In genomic region chr1:246699095-246699735, GRCh38 we compare ENCODE assay signal across 8 cellular contexts. TPM values are rescaled to one million over a fixed set of nuclear protein-coding genes. Genes with fewer than 3 reads are reported as not detected.
DNase-seq lines count a peak whose midpoint lies in the region; ATAC-seq and TF ChIP-seq lines count a peak whose summit lies in the region.

No MANE protein-coding gene starts in this region.

- H3K4me3 Mint-ChIP-seq in GM23338 (peak overlapping the region; percentile 46), neural crest cell (peak overlapping the region; percentile 34)
- peak overlapping the region; percentile 39 for H3K4me3 Mint-ChIP-seq in activated T-cell treated with anti-CD3 and anti-CD28 coated beads, Interleukin-2, amount 50 U/mL, for 4 hours

- H3K4me1 Mint-ChIP-seq in GM23338 (no peaks in the 10 kb centered on the region; the same call in 2 of the 3 replicates), neural crest cell (peaks cover 12% of the 10 kb centered on the region)
- peaks cover 7% of the 10 kb centered on the region for H3K4me1 Mint-ChIP-seq in activated T-cell treated with anti-CD3 and anti-CD28 coated beads, Interleukin-2, amount 50 U/mL, for 4 hours (ENCODE audit: low read depth)

- no peaks in the 10 kb centered on the region for H3K9me3 ChIP-seq in Peyer's patch
- H3K9me3 ChIP-seq in fibroblast of lung (ENCODE audit: control insufficient read depth, insufficient read depth, low read depth, low read length): no peaks in the 10 kb centered on the region

- no peaks in the 10 kb centered on the region; the same call in 1 of the 2 replicates for H3K36me3 ChIP-seq in GM23338 (ENCODE audit: insufficient read depth)
- H3K36me3 ChIP-seq in Peyer's patch: no peaks in the 10 kb centered on the region
- H3K36me3 ChIP-seq in fibroblast of lung (ENCODE audit: control insufficient read depth, insufficient read depth, low read length): no peaks in the 10 kb centered on the region

- H3F3A ChIP-seq in GM23338 (replicated peaks; ENCODE audit: low read depth): no peaks in the 10 kb centered on the region

- no peaks in the 10 kb centered on the region for H3K9me2 ChIP-seq in GM23338 (ENCODE audit: insufficient read depth)

- ATAC-seq in GM23338: peak; percentile 86
- ATAC-seq in activated T-cell treated with anti-CD3 and anti-CD28 coated beads, Interleukin-2, amount 50 U/mL, for 4 hours: peak; percentile 95 to 99
- ATAC-seq in stimulated activated naive CD8-positive, alpha-beta T cell treated with anti-CD3 and anti-CD28 coated beads, Interleukin-15, Interleukin-2, amounts not matched to agents 100 U/mL and 50 U/mL, for 24 hours: peak; percentile 100

- peak; percentile 97 for DNase-seq in EH (ENCODE audit: low read depth)
- peak; percentile 95 for DNase-seq in GM23338 (ENCODE audit: low spot score)
- DNase-seq in LHCN-M2 (ENCODE audit: low read depth): peak; percentile 93
- DNase-seq in Peyer's patch: peak; percentile 82 to 97 (median 82)
- peak; percentile 66 for DNase-seq in activated T-cell treated with anti-CD3 and anti-CD28 coated beads, Interleukin-2, amount 50 U/mL, for 4 hours
- DNase-seq in fibroblast of lung (ENCODE audit: low read depth in 2 of 2): peak; percentile 94
- DNase-seq in neural crest cell (ENCODE audit: low read depth, low spot score): peak; percentile 78
- DNase-seq in stimulated activated naive CD8-positive, alpha-beta T cell treated with anti-CD3 and anti-CD28 coated beads, Interleukin-15, Interleukin-2, amounts not matched to agents 100 U/mL and 50 U/mL, for 24 hours: peak; percentile 87

- peak overlapping the region; percentile 37; the same call in 1 of the 2 replicates for H3K4me3 ChIP-seq in GM23338
- peak overlapping the region in 3 of 4 donors; percentile 24 to 31 (median 24) for H3K4me3 ChIP-seq in Peyer's patch
- H3K4me3 ChIP-seq in fibroblast of lung (replicated peaks in 1 of 4; ENCODE audit: control extremely low read depth in 1 of 4, insufficient read depth in 1 of 4, low read depth in 3 of 4, low read length in 4 of 4): peak overlapping the region in 2 of 4 experiments; percentile 33 to 35

- H3K79me2 ChIP-seq in GM23338 (replicated peaks; ENCODE audit: insufficient read depth): no peaks in the 10 kb centered on the region
- H3K79me2 ChIP-seq in fibroblast of lung (ENCODE audit: control insufficient read depth, insufficient read depth, low read length): no peaks in the 10 kb centered on the region

- TF ChIP-seq CTCF in GM23338 (conservative IDR thresholded peaks at IDR 0.05; ENCODE audit: low read depth in 2 of 2): peak; percentile 85 to 93
- TF ChIP-seq CTCF in Peyer's patch (IDR thresholded peaks at IDR 0.05): peak; percentile 43 to 89 (median 82)
- TF ChIP-seq CTCF in fibroblast of lung (conservative IDR thresholded peaks at IDR 0.05 in 1 of 2, IDR thresholded peaks at IDR 0.05 in 1 of 2; ENCODE audit: low read depth in 1 of 2, low read length in 2 of 2): peak; percentile 89 to 91
- TF ChIP-seq CTCF in neural crest cell (conservative IDR thresholded peaks at IDR 0.05): peak; percentile 88

- H3K27ac ChIP-seq in GM23338 (ENCODE audit: low read depth): no peak overlapping the region
- peak overlapping the region; percentile 13 to 51 (median 30) for H3K27ac ChIP-seq in Peyer's patch
- H3K27ac ChIP-seq in fibroblast of lung (ENCODE audit: insufficient read depth, low read length): peak overlapping the region; percentile 82

- H4K20me1 ChIP-seq in GM23338 (replicated peaks; ENCODE audit: insufficient read depth) (no peaks in the 10 kb centered on the region), fibroblast of lung (ENCODE audit: control insufficient read depth, extremely low read depth, insufficient read depth, low read length) (no peaks in the 10 kb centered on the region)

- H3K27me3 ChIP-seq in GM23338 (ENCODE audit: insufficient read depth) (no peaks in the 10 kb centered on the region), Peyer's patch (no peaks in the 10 kb centered on the region), fibroblast of lung (ENCODE audit: control insufficient read depth, insufficient read depth, low read length) (no peaks in the 10 kb centered on the region)

- H3K4me2 ChIP-seq in GM23338 (0 out of 2 replicates have a peak overlapping the region, but pooled peaks have one; percentile 56), fibroblast of lung (ENCODE audit: extremely low read depth, insufficient read depth, low read length) (peak overlapping the region; percentile 59)

- H3K9me3 Mint-ChIP-seq in GM23338: peaks cover 21% of the 10 kb centered on the region
- H3K9me3 Mint-ChIP-seq in activated T-cell treated with anti-CD3 and anti-CD28 coated beads, Interleukin-2, amount 50 U/mL, for 4 hours: peaks cover 7% of the 10 kb centered on the region
- H3K9me3 Mint-ChIP-seq in neural crest cell: peaks cover 9% of the 10 kb centered on the region

- H3K9ac ChIP-seq in fibroblast of lung (ENCODE audit: insufficient read depth, low read length): peak overlapping the region; percentile 27

- peak in 1 of 2 donors; percentile 39 for TF ChIP-seq POLR2A in Peyer's patch (IDR thresholded peaks at IDR 0.05)

- H3K4me1 ChIP-seq in GM23338 (ENCODE audit: insufficient read depth): no peaks in the 10 kb centered on the region
- peaks cover 0 to 19% (median 0%) of the 10 kb centered on the region in 4 donors for H3K4me1 ChIP-seq in Peyer's patch
- H3K4me1 ChIP-seq in fibroblast of lung (ENCODE audit: control insufficient read depth, extremely low read depth, insufficient read depth, low read length): peaks cover 4% of the 10 kb centered on the region

- H3K27me3 Mint-ChIP-seq in GM23338 (ENCODE audit: insufficient read depth, low read depth, poor library complexity) (peaks cover 17% of the 10 kb centered on the region), neural crest cell (ENCODE audit: low read depth) (peaks cover 3% of the 10 kb centered on the region)
- peaks cover 2% of the 10 kb centered on the region for H3K27me3 Mint-ChIP-seq in activated T-cell treated with anti-CD3 and anti-CD28 coated beads, Interleukin-2, amount 50 U/mL, for 4 hours (ENCODE audit: low read depth)

- H3K27ac Mint-ChIP-seq in GM23338 (no peak overlapping the region), neural crest cell (ENCODE audit: unreplicated experiment) (no peak overlapping the region)

- H2AFZ ChIP-seq in GM23338 (peak overlapping the region; percentile 52; the same call in 1 of the 2 replicates), fibroblast of lung (ENCODE audit: low read length) (peak overlapping the region; percentile 73)

- H3K36me3 Mint-ChIP-seq in GM23338 (ENCODE audit: low read depth) (peaks cover 9% of the 10 kb centered on the region), neural crest cell (ENCODE audit: low read depth) (peaks cover 4% of the 10 kb centered on the region)
- no peaks in the 10 kb centered on the region for H3K36me3 Mint-ChIP-seq in activated T-cell treated with anti-CD3 and anti-CD28 coated beads, Interleukin-2, amount 50 U/mL, for 4 hours (ENCODE audit: insufficient read depth)

TF ChIP-seq in GM23338, 12 proteins besides CTCF, POLR2A, EP300 and RAD21:
- TF ChIP-seq CREB1 (CRISPR knock-in tag; IDR thresholded peaks at IDR 0.05; ENCODE audit: low read depth) (0 out of 2 replicates have a peak, but pooled peaks have one; percentile 36), POLR2AphosphoS5 (IDR thresholded peaks at IDR 0.05; ENCODE audit: low read depth) (no peak)

RNA-seq across cellular contexts. Expression of gene SCCPDH, which starts 25.0 kb away (rescaled TPM):
- 18.8 and 20.4 TPM in 2 replicates for total RNA-seq in GM23338 (2014; rRNA removed; shearing (Covaris generic))
- polyA plus RNA-seq in GM23338 (2016; fragmentation: Nextera tagmentation; extraction: Ambion mirVana) (13.6 and 14.4 TPM in 2 replicates), fibroblast of lung (47.6 and 47.8 TPM in 2 replicates)
- total RNA-seq in LHCN-M2 (2014; rRNA removed) (61.3 and 67.6 TPM in 2 replicates), Peyer's patch (10 to 100 TPM; 14.0 to 67.1 (median 33.9) TPM), fibroblast of lung (43.7 and 58.0 TPM in 2 replicates), neural crest cell (53.1 and 54.3 TPM in 2 replicates)
- polyA plus RNA-seq in LHCN-M2 (2012): 36.1 TPM
- 10 to 100 TPM; 17.6 to 27.0 (median 17.7) TPM for total RNA-seq in activated T-cell treated with anti-CD3 and anti-CD28 coated beads, Interleukin-2, amount 50 U/mL, for 4 hours
- 43.4 and 47.5 TPM in 2 replicates for polyA plus RNA-seq in fibroblast of lung (2012)
- 2.9 and 4.9 TPM in 2 replicates for polyA minus RNA-seq in fibroblast of lung (ENCODE audit: low replicate concordance)
